9 cellular contexts compared by ENCODE assay signal in the genomic region with DNA sequence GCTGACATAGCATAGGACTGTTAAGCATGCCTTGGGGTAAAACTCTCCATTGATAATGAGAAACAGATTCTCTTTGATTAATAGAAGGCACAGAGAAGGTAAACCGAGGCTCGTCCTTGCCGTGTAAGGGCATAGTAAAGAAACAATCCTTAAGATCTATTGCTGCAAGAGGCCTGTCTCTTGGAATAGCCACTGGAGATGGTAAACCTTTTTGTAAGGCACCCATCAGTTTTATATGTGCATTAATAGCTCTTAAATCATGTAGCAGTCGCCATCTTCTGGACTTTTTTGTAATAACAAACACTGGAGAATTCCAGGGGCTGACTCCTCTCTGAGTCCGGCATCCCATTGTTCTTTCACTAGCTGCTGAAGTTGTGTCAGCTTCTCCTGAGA. TPM values are rescaled to one million over a fixed set of nuclear protein-coding genes. Genes with fewer than 3 reads are reported as not detected.
DNase-seq lines count a peak whose midpoint lies in the region; ATAC-seq and TF ChIP-seq lines count a peak whose summit lies in the region.
"Had no signal": no experiment of that assay in that cellular context is flagged by ENCODE, and none has a peak within 500 bp of the region (broad histone marks: within the 10 kb centered on the region; RNA-seq: fewer than 3 reads in every experiment).

No MANE protein-coding gene starts in this region.

- H3K27ac ChIP-seq in adrenal gland = no peak overlapping the region

- no peaks in the 10 kb centered on the region for H3K27me3 ChIP-seq in adrenal gland

- no peaks in the 10 kb centered on the region for H3K4me1 Mint-ChIP-seq in activated naive CD4-positive, alpha-beta T cell treated with anti-CD3 and anti-CD28 coated beads for 36 hours (ENCODE audit: low read depth)

- peak; percentile 44 for DNase-seq in activated naive CD4-positive, alpha-beta T cell treated with anti-CD3 and anti-CD28 coated beads for 36 hours
- DNase-seq in activated naive CD4-positive, alpha-beta T cell treated with anti-CD3 and anti-CD28 coated beads, Interleukin-2, amount 50 U/mL, for 16 hours = no peak
- peak; percentile 33 for DNase-seq in NCI-H524 treated with DMSO at 0.1 percent for 48 hours (lab: John Stamatoyannopoulos, UW)
- DNase-seq in adrenal gland = peak; percentile 27 to 82 (median 36)
- DNase-seq in left ventricle myocardium superior = no peak
- DNase-seq in renal cortical epithelial cell (ENCODE audit: low read depth) = peak; percentile 81

- no peaks in the 10 kb centered on the region for H3K4me1 ChIP-seq in adrenal gland (replicated peaks in 1 of 2)

- no peaks in the 10 kb centered on the region for H3K27me3 Mint-ChIP-seq in activated naive CD4-positive, alpha-beta T cell treated with anti-CD3 and anti-CD28 coated beads for 36 hours (ENCODE audit: low read depth)

- ATAC-seq in HG03571 (IDR thresholded peaks at IDR 0.05; ENCODE audit: unreplicated experiment) = peak; percentile 57
- ATAC-seq in left ventricle myocardium superior = peak; percentile 89
- no peak for ATAC-seq in HG02610 (IDR thresholded peaks at IDR 0.05; ENCODE audit: unreplicated experiment)

- intact Hi-C loops in activated naive CD4-positive, alpha-beta T cell treated with anti-CD3 and anti-CD28 coated beads for 36 hours (cut with micrococcal nuclease) = loop anchor here (1.0 to 2.0 kb wide), 4 partner anchors 89 to 404 kb away; no protein-coding TSS in a partner anchor
- intact Hi-C loops in adrenal gland (cut with DNase I) (loop anchor here (5.0 to 10.0 kb wide), 6 partner anchors 102 to 407 kb away; a partner anchor contains a TSS), left ventricle myocardium superior (cut with micrococcal nuclease) (loop anchor here (10.0 kb wide), 1 partner anchor 324 kb away; no protein-coding TSS in a partner anchor)

- no peaks in the 10 kb centered on the region for H3K36me3 Mint-ChIP-seq in activated naive CD4-positive, alpha-beta T cell treated with anti-CD3 and anti-CD28 coated beads for 36 hours (ENCODE audit: low read depth)

- no peak overlapping the region for H3K27ac Mint-ChIP-seq in activated naive CD4-positive, alpha-beta T cell treated with anti-CD3 and anti-CD28 coated beads for 36 hours

- peak; percentile 30 to 78 (median 66) for TF ChIP-seq CTCF in adrenal gland (IDR thresholded peaks at IDR 0.05)

- H3K9me3 Mint-ChIP-seq in activated naive CD4-positive, alpha-beta T cell treated with anti-CD3 and anti-CD28 coated beads for 36 hours = peaks cover 18% of the 10 kb centered on the region

- no peak for TF ChIP-seq POLR2A in adrenal gland (IDR thresholded peaks at IDR 0.05)

- no peaks in the 10 kb centered on the region for H3K36me3 ChIP-seq in adrenal gland (replicated peaks in 1 of 2)

- CTCF ChIA-PET in activated naive CD4-positive, alpha-beta T cell treated with anti-CD3 and anti-CD28 coated beads for 36 hours (lab: Charles Lee) = interaction anchor here (0.7 to 6.0 kb wide), 19 partner anchors 8 to 405 kb away, joined by 3 to 49 read pairs (median 5); a partner anchor contains a TSS

- 8 to 14% (median 11%) methylated on average over 5 of the region's 5 CpGs for WGBS in adrenal gland, 4 donors

- H3K4me3 Mint-ChIP-seq in activated naive CD4-positive, alpha-beta T cell treated with anti-CD3 and anti-CD28 coated beads for 36 hours = no peak overlapping the region
- H3K4me3 Mint-ChIP-seq: dendritic cell treated with granulocyte-macrophage colony-stimulating factor and Interleukin-4, amounts not matched to agents 40 ng/mL and 50 ng/mL, for 4 days had no signal

- H3K9me3 ChIP-seq in adrenal gland (replicated peaks in 1 of 3) = no peaks in the 10 kb centered on the region

- H3K4me3 ChIP-seq in adrenal gland = no peak overlapping the region

RNA-seq across cellular contexts. Expression of a gene that starts 8.4 kb away (rescaled TPM):
- 10 to 100 TPM; 13.0 to 14.7 TPM for total RNA-seq in activated naive CD4-positive, alpha-beta T cell treated with anti-CD3 and anti-CD28 coated beads for 36 hours
- total RNA-seq in adrenal gland (10 to 100 TPM; 50.9 to 95.8 (median 55.2) TPM), left ventricle myocardium superior (21.3 TPM), renal cortical epithelial cell (35.9 and 68.7 TPM in 2 replicates)
- polyA plus RNA-seq in adrenal gland = 10 to 100 TPM; 30.3 to 69.3 (median 51.9) TPM

RNA-seq across cellular contexts. Expression of a gene that starts 8.4 kb away (rescaled TPM):
- total RNA-seq in activated naive CD4-positive, alpha-beta T cell treated with anti-CD3 and anti-CD28 coated beads for 36 hours = 10 to 100 TPM; 25.5 to 27.7 TPM
- total RNA-seq in adrenal gland (1 to 10 TPM in 6 of 8 donors, under 1 TPM in 2; 0.30 to 2.1 (median 1.2) TPM), left ventricle myocardium superior (0.94 TPM), renal cortical epithelial cell (6.1 and 25.4 TPM in 2 replicates)
- 1 to 10 TPM in 1 of 3 donors, under 1 TPM in 2; 0.30 to 1.6 (median 0.56) TPM for polyA plus RNA-seq in adrenal gland

Comparison
In these comparisons a context has a peak if more than half of its experiments do, and no peak if none do; other contexts are left out.
1. DNase-seq: peak in activated naive CD4-positive, alpha-beta T cell treated with anti-CD3 and anti-CD28 coated beads for 36 hours (single experiment), NCI-H524 treated with DMSO at 0.1 percent for 48 hours (single experiment), adrenal gland (7 of 7) and renal cortical epithelial cell (single experiment); none in activated naive CD4-positive, alpha-beta T cell treated with anti-CD3 and anti-CD28 coated beads, Interleukin-2, amount 50 U/mL, for 16 hours (single experiment) and left ventricle myocardium superior (single experiment).